ENCODE assay signal across 1 cellular context in genomic region chr5:135331612-135332011, GRCh38.
TF ChIP-seq lines count a peak whose summit lies in the region.

No MANE protein-coding gene starts in this region.

TF ChIP-seq in IMR-90, 13 proteins besides CTCF, POLR2A, EP300 and RAD21 (continued from another document):
- TF ChIP-seq SMC3 (IDR thresholded peaks at IDR 0.05; ENCODE audit: low read depth, low read length) (no peak), USF2 (IDR thresholded peaks at IDR 0.05; ENCODE audit: low read depth, low read length) (no peak), NFE2L2 (IDR thresholded peaks at IDR 0.05; ENCODE audit: low read depth, low read length) (no peak), MAZ (IDR thresholded peaks at IDR 0.05; ENCODE audit: borderline replicate concordance, low read depth, low read length) (no peak), RCOR1 (IDR thresholded peaks at IDR 0.05; ENCODE audit: insufficient replicate concordance, low read length) (no peak), MAFK (IDR thresholded peaks at IDR 0.05; ENCODE audit: low read depth, low read length) (no peak), MXI1 (IDR thresholded peaks at IDR 0.05; ENCODE audit: borderline replicate concordance, low read depth, low read length) (no peak), ELK1 (IDR thresholded peaks at IDR 0.05; ENCODE audit: borderline replicate concordance, low read depth, low read length) (no peak)
